In the genomic region with DNA sequence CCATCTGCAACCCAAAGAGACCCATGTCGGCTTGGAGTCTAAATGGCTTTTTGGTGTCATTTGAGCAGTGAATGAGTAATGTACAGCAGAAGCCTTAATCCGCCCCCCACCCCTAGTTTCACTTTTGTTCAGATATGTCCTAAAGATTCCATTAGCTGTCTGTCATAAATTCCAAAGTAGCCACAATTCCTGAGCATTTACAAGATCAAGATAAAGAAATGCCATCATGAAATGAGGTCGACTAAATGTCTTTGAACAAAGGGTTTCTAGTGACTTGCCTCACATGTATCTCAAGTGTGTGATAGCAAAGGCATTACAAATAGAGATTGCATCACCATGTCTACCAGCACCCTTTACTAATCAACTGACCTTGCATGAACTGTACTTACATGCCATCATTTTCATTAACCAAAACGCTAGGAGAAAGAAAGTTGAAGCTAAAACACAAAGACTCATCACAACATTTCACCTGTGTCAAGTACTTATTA, we compare ENCODE assay signal across 10 cellular contexts.
DNase-seq lines count a peak whose midpoint lies in the region; TF ChIP-seq lines count a peak whose summit lies in the region.
"Had no signal": no experiment of that assay in that cellular context is flagged by ENCODE, and none has a peak within 500 bp of the region (broad histone marks: within the 10 kb centered on the region; RNA-seq: fewer than 3 reads in every experiment).

No MANE protein-coding gene starts in this region.

- H3K4me1 Mint-ChIP-seq in nephron progenitor cell, result peaks cover 27% of the 10 kb centered on the region

- no peaks in the 10 kb centered on the region for H3K27me3 Mint-ChIP-seq in nephron progenitor cell (ENCODE audit: low read depth, poor library complexity)

- no peak overlapping the region for H3K18ac ChIP-seq in mesendoderm (ENCODE audit: low read length)

- no peak overlapping the region for H4K8ac ChIP-seq in mesendoderm (ENCODE audit: low read depth, low read length)

- WGBS in mesendoderm (ENCODE audit: extremely low coverage, insufficient coverage, low lambda C conversion rate), result no CpG with 5 or more reads among the region's 4 CpGs

- TF ChIP-seq CTCF in cardiac fibroblast (IDR thresholded peaks at IDR 0.05; ENCODE audit: low read depth, low read length) (no peak), nephron progenitor cell (IDR thresholded peaks at IDR 0.05) (no peak), WERI-Rb-1 (IDR thresholded peaks at IDR 0.05; ENCODE audit: low read depth, low read length) (no peak)

- no peaks in the 10 kb centered on the region for H4K20me1 ChIP-seq in Karpas-422 (ENCODE audit: insufficient read depth, low read depth, low read length)

- H3K79me2 ChIP-seq in Karpas-422 (ENCODE audit: low read length) (no peaks in the 10 kb centered on the region), mesendoderm (ENCODE audit: control insufficient read depth, insufficient read depth, low read length) (no peaks in the 10 kb centered on the region)

- no peak overlapping the region for H4K5ac ChIP-seq in mesendoderm (ENCODE audit: low read length)

- H3K56ac ChIP-seq in mesendoderm (ENCODE audit: low read length), result no peak overlapping the region

- no peak overlapping the region for H3K27ac Mint-ChIP-seq in nephron progenitor cell

- H2AK5ac ChIP-seq in mesendoderm (ENCODE audit: low read length), result no peak overlapping the region

- H2BK120ac ChIP-seq in mesendoderm (ENCODE audit: low read depth, low read length), result no peak overlapping the region

- H3K4me2 ChIP-seq in Karpas-422 (ENCODE audit: low read depth, low read length, poor library complexity, severe bottlenecking), result no peak overlapping the region
- H3K4me2 ChIP-seq in mesendoderm (ENCODE audit: low read length), result no peak overlapping the region

- no peaks in the 10 kb centered on the region for H3K79me1 ChIP-seq in mesendoderm (ENCODE audit: low read length)

- H3K23ac ChIP-seq in mesendoderm (ENCODE audit: low read length), result no peak overlapping the region

- H3K36me3 ChIP-seq in Karpas-422 (ENCODE audit: insufficient read depth, low read length) (no peaks in the 10 kb centered on the region), mesendoderm (ENCODE audit: control insufficient read depth, insufficient read depth, low read length) (no peaks in the 10 kb centered on the region), WERI-Rb-1 (no peaks in the 10 kb centered on the region)

- H3K9ac ChIP-seq in Karpas-422 (ENCODE audit: low read length), result no peak overlapping the region
- H3K9ac ChIP-seq in mesendoderm (ENCODE audit: low read length), result no peak overlapping the region

- H3K36me3 Mint-ChIP-seq in nephron progenitor cell (ENCODE audit: low read depth), result peaks cover 5% of the 10 kb centered on the region

- H3K9me3 ChIP-seq in Karpas-422 (ENCODE audit: low read length) (no peaks in the 10 kb centered on the region), WERI-Rb-1 (ENCODE audit: severe bottlenecking) (no peaks in the 10 kb centered on the region)

- no peak overlapping the region for H3K4ac ChIP-seq in mesendoderm (ENCODE audit: low read depth, low read length)

- H3K27ac ChIP-seq in Karpas-422 (ENCODE audit: low read length) (peak overlapping the region; percentile 92), mesendoderm (ENCODE audit: low read depth, low read length) (no peak overlapping the region), WERI-Rb-1 (no peak overlapping the region)

- H3K4me3 Mint-ChIP-seq in nephron progenitor cell, result no peak overlapping the region

- no peak overlapping the region for H2AFZ ChIP-seq in Karpas-422 (ENCODE audit: low read length)

- H3K9me2 ChIP-seq in Karpas-422 (replicated peaks; ENCODE audit: insufficient read depth, low read length), result no peaks in the 10 kb centered on the region

- H3K4me1 ChIP-seq in Karpas-422 (ENCODE audit: low read length), result peaks cover 90% of the 10 kb centered on the region
- no peaks in the 10 kb centered on the region for H3K4me1 ChIP-seq in mesendoderm (ENCODE audit: control insufficient read depth, low read depth, low read length)

- peak; percentile 74 for DNase-seq in DMS53 (lab: John Stamatoyannopoulos, UW)
- DNase-seq in Karpas-422, result no peak
- peak; percentile 84 to 95 for DNase-seq in cardiac fibroblast (ENCODE audit: low read depth in 2 of 2)
- peak; percentile 95 for DNase-seq in mesendoderm
- no peak for DNase-seq in nephron progenitor cell
- DNase-seq in NCI-H1105 (lab: John Stamatoyannopoulos, UW), result no peak
- no peak for DNase-seq in WERI-Rb-1
- no peak for DNase-seq in NCI-H1417 treated with DMSO at 0.1 percent for 48 hours (lab: John Stamatoyannopoulos, UW)
- DNase-seq: activated T-cell treated with anti-CD3 and anti-CD28 coated beads, Interleukin-2, amount 50 U/mL, for 48 hours; NK-92 treated with Interleukin-12 subunit alpha and Interleukin-12 subunit beta, amount 100 ng/mL, for 24 hours had no signal

- H3K4me3 ChIP-seq in Karpas-422 (ENCODE audit: low read length) (no peak overlapping the region), cardiac fibroblast (replicated peaks in 1 of 2; ENCODE audit: low read depth in 2 of 2, low read length in 2 of 2) (no peak overlapping the region), mesendoderm (ENCODE audit: low read length) (no peak overlapping the region), WERI-Rb-1 (ENCODE audit: low read depth, low read length) (no peak overlapping the region)

- H3K9me3 Mint-ChIP-seq in nephron progenitor cell, result peaks cover 11% of the 10 kb centered on the region

- H2BK15ac ChIP-seq in mesendoderm (replicated peaks; ENCODE audit: low read depth), result no peak overlapping the region

- no peak overlapping the region for H2BK5ac ChIP-seq in mesendoderm (ENCODE audit: low read length)

- H3K27me3 ChIP-seq in Karpas-422 (ENCODE audit: low read length), result no peaks in the 10 kb centered on the region
- no peaks in the 10 kb centered on the region for H3K27me3 ChIP-seq in mesendoderm (ENCODE audit: insufficient read depth, low read length, poor library complexity)
- H3K27me3 ChIP-seq in WERI-Rb-1 (ENCODE audit: insufficient read depth, low read depth, severe bottlenecking), result no peaks in the 10 kb centered on the region

Comparison
In these comparisons a context has a peak if more than half of its experiments do, and no peak if none do; other contexts are left out.
1. DNase-seq: peak in DMS53 (single experiment), cardiac fibroblast (2 of 2) and mesendoderm (single experiment); none in Karpas-422 (single experiment), nephron progenitor cell (single experiment), NCI-H1105 (single experiment), WERI-Rb-1 (single experiment) and NCI-H1417 treated with DMSO at 0.1 percent for 48 hours (single experiment).